ENCODE assay signal across 8 cellular contexts in genomic region chr10:21527634-21528451, GRCh38. TPM values are rescaled to one million over a fixed set of nuclear protein-coding genes. Genes with fewer than 3 reads are reported as not detected.
DNase-seq lines count a peak whose midpoint lies in the region; FAIRE-seq and TF ChIP-seq lines count a peak whose summit lies in the region.

No MANE protein-coding gene starts in this region.

- H3K27ac ChIP-seq in KMS-11 (peak overlapping the region; percentile 80), adrenal gland (peak overlapping the region; percentile 98 to 99 (median 98)), kidney (ENCODE audit: low read depth in 2 of 2, low read length in 2 of 2) (peak overlapping the region; percentile 98), subcutaneous abdominal adipose tissue (ENCODE audit: low read depth, low read length) (peak overlapping the region; percentile 99)

- no peak overlapping the region for H3K4me3 ChIP-seq in KMS-11 (IDR thresholded peaks at IDR 0.05; ENCODE audit: insufficient read depth, low read depth, low read length)
- H3K4me3 ChIP-seq in adrenal gland = peak overlapping the region in 3 of 4 donors; percentile 16 to 71 (median 70)
- H3K4me3 ChIP-seq in kidney (ENCODE audit: low read length in 2 of 2) = peak overlapping the region; percentile 67 to 81
- H3K4me3 ChIP-seq in subcutaneous abdominal adipose tissue (ENCODE audit: low read depth in 1 of 5, low read length in 5 of 5) = peak overlapping the region; percentile 66 to 84 (median 79)

- no peaks in the 10 kb centered on the region for H4K20me1 ChIP-seq in KMS-11 (ENCODE audit: insufficient read depth)

- peak overlapping the region; percentile 89 for H3K4me2 ChIP-seq in KMS-11

- FAIRE-seq in kidney (lab: Jason Lieb, UNC) = peak; percentile 47

- intact Hi-C loops in adrenal gland (cut with DNase I) = no loop called here
- intact Hi-C loops in kidney (cut with DNase I) = no loop called here

- H3K36me3 ChIP-seq in KMS-11 (ENCODE audit: insufficient read depth) (no peaks in the 10 kb centered on the region), adrenal gland (replicated peaks in 1 of 2) (no peaks in the 10 kb centered on the region), kidney (ENCODE audit: control insufficient read depth in 1 of 2, insufficient read depth in 2 of 2, low read length in 2 of 2) (no peaks in the 10 kb centered on the region), subcutaneous abdominal adipose tissue (ENCODE audit: control insufficient read depth in 5 of 5, insufficient read depth in 5 of 5, low read length in 5 of 5) (no peaks in the 10 kb centered on the region)

- no peak for TF ChIP-seq POLR2A in adrenal gland (IDR thresholded peaks at IDR 0.05)

- WGBS in adrenal gland, 4 donors = 8 to 18% (median 12%) methylated on average over 18 of the region's 18 CpGs

- H3K4me1 ChIP-seq in KMS-11 (ENCODE audit: low read depth, poor library complexity, severe bottlenecking) (peaks cover 38% of the 10 kb centered on the region), adrenal gland (replicated peaks in 1 of 2) (peaks cover 5 to 45% of the 10 kb centered on the region in 2 donors), kidney (ENCODE audit: control insufficient read depth in 1 of 2, insufficient read depth in 1 of 2, low read depth in 1 of 2, low read length in 2 of 2) (peaks cover 0 to 9% of the 10 kb centered on the region in 2 donors), subcutaneous abdominal adipose tissue (ENCODE audit: control insufficient read depth in 5 of 5, insufficient read depth in 5 of 5, low read length in 5 of 5) (peaks cover 4 to 49% (median 35%) of the 10 kb centered on the region in 5 donors)

- H3K79me2 ChIP-seq in KMS-11 (ENCODE audit: insufficient read depth, low read depth) = no peaks in the 10 kb centered on the region

- H3K9ac ChIP-seq in KMS-11 (peak overlapping the region; percentile 78; the same call in 1 of the 2 replicates), kidney (ENCODE audit: low read length in 2 of 2) (peak overlapping the region; percentile 49 to 58), subcutaneous abdominal adipose tissue (ENCODE audit: low read length in 5 of 5) (peak overlapping the region; percentile 51 to 87 (median 77))

- TF ChIP-seq CTCF in KMS-11 (conservative IDR thresholded peaks at IDR 0.05; ENCODE audit: low read depth, low read length) = no peak
- no peak for TF ChIP-seq CTCF in adrenal gland (IDR thresholded peaks at IDR 0.05)
- TF ChIP-seq CTCF in kidney (IDR thresholded peaks at IDR 0.05; ENCODE audit: borderline replicate concordance, extremely low read depth, insufficient read depth) = no peak

- DNase-seq in DMS53 (lab: John Stamatoyannopoulos, UW) = peak; percentile 81
- DNase-seq in adrenal gland = no peak
- no peak for DNase-seq in kidney
- no peak for DNase-seq in activated CD4-positive, alpha-beta T cell treated with anti-CD3 and anti-CD28 coated beads for 48 hours
- no peak for DNase-seq in activated effector memory CD4-positive, alpha-beta T cell treated with Interleukin-2 at 50 U/mL for 16 hours
- no peak for DNase-seq in effector CD8-positive, alpha-beta T cell (lab: John Stamatoyannopoulos, UW)

- H2AFZ ChIP-seq in KMS-11 (ENCODE audit: low read depth) = peak overlapping the region; percentile 94

- H3K27me3 ChIP-seq in KMS-11 (ENCODE audit: insufficient read depth, low read depth) (peaks cover 10% of the 10 kb centered on the region; the same call in 1 of the 2 replicates), adrenal gland (no peaks in the 10 kb centered on the region), subcutaneous abdominal adipose tissue (ENCODE audit: control insufficient read depth in 5 of 5, insufficient read depth in 4 of 5, low read length in 5 of 5) (no peaks in the 10 kb centered on the region)

- H3K9me3 ChIP-seq in adrenal gland (replicated peaks in 1 of 3) (no peaks in the 10 kb centered on the region), kidney (ENCODE audit: control insufficient read depth in 1 of 2, low read length in 2 of 2) (no peaks in the 10 kb centered on the region), subcutaneous abdominal adipose tissue (ENCODE audit: control insufficient read depth in 5 of 5, low read length in 5 of 5) (no peaks in the 10 kb centered on the region)

RNA-seq across cellular contexts. Expression of gene SKIDA1, which starts 2.4 kb away (rescaled TPM):
- total RNA-seq in adrenal gland (1 to 10 TPM in 7 of 8 donors, under 1 TPM in 1; 0.78 to 3.5 (median 2.6) TPM), kidney (2.9 TPM)
- polyA plus RNA-seq in adrenal gland (1 to 10 TPM in 2 of 3 donors, under 1 TPM in 1; 0.64 to 2.3 (median 1.6) TPM), kidney (ENCODE audit: insufficient read depth, low read depth, low replicate concordance) (0.71 TPM)

RNA-seq across cellular contexts. Expression of gene MLLT10, which starts 6.2 kb away (rescaled TPM):
- total RNA-seq in adrenal gland (10 to 100 TPM; 16.7 to 48.1 (median 26.8) TPM), kidney (54.2 TPM)
- polyA plus RNA-seq in adrenal gland (10 to 100 TPM; 15.8 to 30.2 (median 29.3) TPM), kidney (ENCODE audit: insufficient read depth, low read depth, low replicate concordance) (11.0 TPM)
